15 cellular contexts compared by ENCODE assay signal in genomic region chr12:52056801-52057613, GRCh38. TPM values are rescaled to one million over a fixed set of nuclear protein-coding genes. Genes with fewer than 3 reads are reported as not detected.
DNase-seq lines count a peak whose midpoint lies in the region; ATAC-seq and TF ChIP-seq lines count a peak whose summit lies in the region.
"Had no signal": no experiment of that assay in that cellular context is flagged by ENCODE, and none has a peak within 500 bp of the region (broad histone marks: within the 10 kb centered on the region; RNA-seq: fewer than 3 reads in every experiment).

No MANE protein-coding gene starts in this region.

- H3K9me3 Mint-ChIP-seq in progenitor cell of endocrine pancreas (ENCODE audit: low read depth), result no peaks in the 10 kb centered on the region
- H3K9me3 Mint-ChIP-seq: endodermal cell had no signal

- no peak for ATAC-seq in left cardiac atrium
- ATAC-seq in left ventricle myocardium superior, result no peak
- ATAC-seq in gastroesophageal sphincter, result peak; percentile 2
- ATAC-seq in GM21390 (IDR thresholded peaks at IDR 0.05; ENCODE audit: unreplicated experiment), result no peak
- no peak for ATAC-seq in HG02981 (IDR thresholded peaks at IDR 0.05; ENCODE audit: unreplicated experiment)
- ATAC-seq: mucosa of descending colon had no signal

- 0 to 80% methylated on average over 1 to 6 of the region's 22 CpGs for WGBS in gastroesophageal sphincter (ENCODE audit: low coverage in 1 of 2), 2 donors
- 60 to 90% methylated on average over 1 to 22 of the region's 22 CpGs for WGBS in transverse colon (ENCODE audit: low coverage in 1 of 2), 2 donors

- no peak overlapping the region for H3K4me3 Mint-ChIP-seq in progenitor cell of endocrine pancreas (ENCODE audit: low read depth)
- H3K4me3 Mint-ChIP-seq: endodermal cell had no signal

- DNase-seq in left cardiac atrium, result peak; percentile 57
- no peak for DNase-seq in left ventricle myocardium superior
- DNase-seq in transverse colon, result peak; percentile 44
- no peak for DNase-seq in progenitor cell of endocrine pancreas (ENCODE audit: low spot score, unreplicated experiment)
- DNase-seq: activated gamma-delta T cell treated with Interleukin-2 at 50 U/mL for 16 hours, endodermal cell, KG1, NCI-H1417 had no signal

- H3K36me3 Mint-ChIP-seq in progenitor cell of endocrine pancreas (ENCODE audit: insufficient read depth), result peaks cover under 1% of the 10 kb centered on the region

- H3K9me3 ChIP-seq in gastroesophageal sphincter, result no peaks in the 10 kb centered on the region
- no peaks in the 10 kb centered on the region for H3K9me3 ChIP-seq in transverse colon
- H3K9me3 ChIP-seq: mucosa of descending colon had no signal

- H3K4me1 ChIP-seq in gastroesophageal sphincter, result peaks cover 0 to 82% (median 5%) of the 10 kb centered on the region in 3 donors
- H3K4me1 ChIP-seq in transverse colon, result peaks cover 10 to 24% (median 14%) of the 10 kb centered on the region in 4 donors

- in situ Hi-C loops in transverse colon (cut with MboI; ENCODE audit: low pct_ligation_motif_present in 1 of 4, low pct_unique_long_range_greater_than_20kb in 1 of 4, low sequenced_read_pairs in 3 of 4), result no loop called here

- H3K4me3 ChIP-seq in gastroesophageal sphincter (peak overlapping the region in 1 of 2 donors; percentile 36), transverse colon (no peak overlapping the region)
- H3K4me3 ChIP-seq: mucosa of descending colon had no signal

- H3K27me3 ChIP-seq in gastroesophageal sphincter (no peaks in the 10 kb centered on the region), transverse colon (no peaks in the 10 kb centered on the region)

- H3K27ac Mint-ChIP-seq in progenitor cell of endocrine pancreas, result no peak overlapping the region
- H3K27ac Mint-ChIP-seq: endodermal cell had no signal

- TF ChIP-seq EP300 in gastroesophageal sphincter (IDR thresholded peaks at IDR 0.05) (no peak), transverse colon (IDR thresholded peaks at IDR 0.05; ENCODE audit: low read depth) (no peak)

- TF ChIP-seq POLR2A in gastroesophageal sphincter (IDR thresholded peaks at IDR 0.05) (no peak), transverse colon (IDR thresholded peaks at IDR 0.05) (no peak)

- intact Hi-C loops in left cardiac atrium (cut with DNase I) (no loop called here), left ventricle myocardium superior (cut with micrococcal nuclease) (no loop called here), transverse colon (cut with DNase I; ENCODE audit: low total_unique reads) (no loop called here)

- peaks cover 0 to 64% of the 10 kb centered on the region in 2 donors for H3K36me3 ChIP-seq in gastroesophageal sphincter
- peaks cover 0 to 4% (median 0%) of the 10 kb centered on the region in 4 donors for H3K36me3 ChIP-seq in transverse colon

- peaks cover 8% of the 10 kb centered on the region for H3K4me1 Mint-ChIP-seq in progenitor cell of endocrine pancreas (ENCODE audit: low read depth)

- H3K27ac ChIP-seq in angular gyrus (ENCODE audit: low read depth, low read length) (peak overlapping the region; percentile 29), gastroesophageal sphincter (peak overlapping the region; percentile 17 to 100 (median 97)), transverse colon (peak overlapping the region in 3 of 4 donors; percentile 25 to 95 (median 68))

- no peaks in the 10 kb centered on the region for H3K27me3 Mint-ChIP-seq in progenitor cell of endocrine pancreas

- no peak for TF ChIP-seq CTCF in gastroesophageal sphincter (IDR thresholded peaks at IDR 0.05)
- no peak for TF ChIP-seq CTCF in transverse colon (IDR thresholded peaks at IDR 0.05)
- TF ChIP-seq CTCF in progenitor cell of endocrine pancreas (IDR thresholded peaks at IDR 0.05; ENCODE audit: unreplicated experiment), result no peak

RNA-seq across cellular contexts. Expression of gene NR4A1, which starts 5.8 kb away (rescaled TPM):
- total RNA-seq in left cardiac atrium, result 100 to 1,000 TPM in 1 of 2 donors, 10 to 100 TPM in 1; 85.6 to 172 TPM
- 58.9 TPM for total RNA-seq in left ventricle myocardium superior
- 10 to 100 TPM; 29.9 to 67.2 (median 35.2) TPM for total RNA-seq in gastroesophageal sphincter
- total RNA-seq in transverse colon, result 100 to 1,000 TPM in 1 of 4 donors, 10 to 100 TPM in 3; 50.7 to 102 (median 76.9) TPM
- 21.7 and 22.8 TPM in 2 replicates for total RNA-seq in progenitor cell of endocrine pancreas

RNA-seq across cellular contexts. Expression of gene ATG101, which starts 12.8 kb away (rescaled TPM):
- total RNA-seq in left cardiac atrium, result 10 to 100 TPM; 25.2 to 28.7 TPM
- 26.5 TPM for total RNA-seq in left ventricle myocardium superior
- total RNA-seq in gastroesophageal sphincter, result 10 to 100 TPM; 36.7 to 60.2 (median 52.6) TPM
- total RNA-seq in transverse colon, result 10 to 100 TPM; 15.7 to 64.1 (median 51.6) TPM
- 23.5 and 26.4 TPM in 2 replicates for total RNA-seq in progenitor cell of endocrine pancreas

RNA-seq across cellular contexts. Expression of gene SMIM41, which starts 22.5 kb away (rescaled TPM):
- total RNA-seq in left cardiac atrium, result under 1 TPM in 1 of 2 donors, not detected in 1; 0.27 TPM
- total RNA-seq in left ventricle myocardium superior, result not detected
- total RNA-seq in gastroesophageal sphincter, result 10 to 100 TPM in 1 of 4 donors, 1 to 10 TPM in 3; 4.0 to 12.8 (median 4.6) TPM
- total RNA-seq in transverse colon, result 1 to 10 TPM in 1 of 4 donors, under 1 TPM in 2, not detected in 1; 0.64 to 1.5 (median 0.80) TPM
- total RNA-seq in progenitor cell of endocrine pancreas, result not detected in 2 replicates
- total RNA-seq: endodermal cell, kidney epithelial cell, OCI-LY7 had no signal

RNA-seq across cellular contexts. Expression of gene TAMALIN, which starts 50.3 kb away (rescaled TPM):
- total RNA-seq in left cardiac atrium (10 to 100 TPM; 25.3 to 44.0 TPM), left ventricle myocardium superior (22.2 TPM), gastroesophageal sphincter (10 to 100 TPM; 11.8 to 18.0 (median 16.1) TPM), transverse colon (10 to 100 TPM in 2 of 4 donors, 1 to 10 TPM in 2; 5.9 to 20.6 (median 9.7) TPM), progenitor cell of endocrine pancreas (12.5 and 15.5 TPM in 2 replicates)

Comparison
In these comparisons a context has a peak if more than half of its experiments do, and no peak if none do; other contexts are left out.
1. DNase-seq: peak in left cardiac atrium (single experiment) and transverse colon (single experiment); none in left ventricle myocardium superior (single experiment) and progenitor cell of endocrine pancreas (single experiment).
2. H3K27ac ChIP-seq: peak in every context shown above with its lines; median percentile 97 in gastroesophageal sphincter; 68 in transverse colon; 29 in angular gyrus.